In genomic region chr2:105747254-105747909, GRCh38 we compare ENCODE assay signal across 1 cellular context.
TF ChIP-seq lines count a peak whose summit lies in the region.

No MANE protein-coding gene starts in this region.

TF ChIP-seq in GM12878, 131 proteins besides CTCF, POLR2A, EP300 and RAD21:
- no peak for TF ChIP-seq HCFC1 (IDR thresholded peaks at IDR 0.05; ENCODE audit: low read length)
- TF ChIP-seq RELB (IDR thresholded peaks at IDR 0.05; ENCODE audit: low read depth): no peak
- TF ChIP-seq SIX5 (IDR thresholded peaks at IDR 0.05; ENCODE audit: low read depth, low read length, severe bottlenecking): no peak
- TF ChIP-seq BRCA1 (IDR thresholded peaks at IDR 0.05; ENCODE audit: low read depth, low read length): no peak
- TF ChIP-seq KLF5 (IDR thresholded peaks at IDR 0.05; ENCODE audit: partially characterized antibody): no peak
- TF ChIP-seq MYC (IDR thresholded peaks at IDR 0.05; ENCODE audit: insufficient read depth, insufficient read length, insufficient replicate concordance, low read length, severe bottlenecking): no peak
